Comparison of ENCODE assay signal across 27 cellular contexts in genomic region chr5:45799388-45799787, GRCh38.
"Had no signal": no experiment of that assay in that cellular context is flagged by ENCODE, and none has a peak within 500 bp of the region (broad histone marks: within the 10 kb centered on the region; RNA-seq: fewer than 3 reads in every experiment).

No MANE protein-coding gene starts in this region.

- H3K36me3 ChIP-seq: stomach, suprapubic skin, thoracic aorta, thyroid gland, tibial artery, tibial nerve, transverse colon, upper lobe of left lung, upper lobe of right lung, uterus, vagina had no signal

- FAIRE-seq: urothelium cell line had no signal

- H3K4me1 ChIP-seq: stomach, suprapubic skin, testis, thyroid gland, tibial artery, tibial nerve, transverse colon, upper lobe of left lung, upper lobe of right lung, uterus, vagina had no signal

- ATAC-seq: stimulated activated effector memory CD8-positive, alpha-beta T cell treated with anti-CD3 and anti-CD28 coated beads, Interleukin-12 subunit alpha, Interleukin-12 subunit beta, amount 100 ng/mL, for 72 hours; stimulated activated memory B cell treated with anti-CD40 and anti-IgM and Interleukin-4, amounts not matched to agents 10 μg/mL and 1 μg/mL and 100 μg/mL, for 72 hours; stimulated activated naive B cell treated with anti-CD40 and anti-IgM and Interleukin-4, amounts not matched to agents 10 μg/mL and 1 μg/mL and 100 μg/mL, for 72 hours; stimulated activated naive CD8-positive, alpha-beta T cell treated with anti-CD3 and anti-CD28 coated beads, Interleukin-15, amount 100 ng/mL, for 72 hours; stimulated activated naive CD8-positive, alpha-beta T cell treated with anti-CD3 and anti-CD28 coated beads, Interleukin-15, Interleukin-2, amounts not matched to agents 100 U/mL and 50 U/mL, for 24 hours had no signal

- DNase-seq: stimulated activated CD4-positive, alpha-beta T cell treated with anti-CD3 and anti-CD28 coated beads, Interleukin-2, amount 100 ng/mL, for 48 hours; stimulated activated CD4-positive, alpha-beta T cell treated with anti-CD3 and anti-CD28 coated beads, Interleukin-4, amount 100 ng/mL, for 1 hour; stimulated activated CD4-positive, alpha-beta T cell treated with anti-CD3 and anti-CD28 coated beads, Interleukin-4, amount 100 ng/mL, for 24 hours; stimulated activated CD4-positive, alpha-beta T cell treated with anti-CD3 and anti-CD28 coated beads, Interleukin-4, amount 100 ng/mL, for 4 hours; stimulated activated CD8-positive, alpha-beta memory T cell treated with anti-CD3 and anti-CD28 coated beads, Interleukin-4, amount 100 ng/mL, for 48 hours; stimulated activated naive B cell treated with anti-CD40 and anti-IgM and Interleukin-4, amounts not matched to agents 10 μg/mL and 1 μg/mL and 100 μg/mL, for 72 hours; stimulated activated naive CD4-positive, alpha-beta T cell; stimulated activated naive CD4-positive, alpha-beta T cell treated with Interleukin-2 at 50 U/mL for 16 hours; stimulated activated naive CD8-positive, alpha-beta T cell treated with anti-CD3 and anti-CD28 coated beads, Interleukin-15, amount 100 ng/mL, for 72 hours; stimulated activated naive CD8-positive, alpha-beta T cell treated with anti-CD3 and anti-CD28 coated beads, Interleukin-15, Interleukin-2, amounts not matched to agents 100 U/mL and 50 U/mL, for 24 hours; stomach; substantia nigra; testis; thyroid gland; tibial artery; transverse colon; trophoblast cell; upper lobe of left lung; upper lobe of right lung; uterus had no signal

- H3K27ac ChIP-seq: stomach, suprapubic skin, testis, thoracic aorta, thyroid gland, tibial artery, tibial nerve, transverse colon, upper lobe of left lung, upper lobe of right lung, uterus, vagina had no signal

- H3K27me3 ChIP-seq: stomach, suprapubic skin, testis, thyroid gland, tibial artery, tibial nerve, transverse colon, upper lobe of left lung, upper lobe of right lung, uterus, vagina had no signal

- H3K4me3 ChIP-seq: stomach, suprapubic skin, testis, thoracic aorta, thyroid gland, tibial artery, tibial nerve, transverse colon, upper lobe of left lung, upper lobe of right lung, uterus, vagina had no signal

- H3K9me3 ChIP-seq: testis, thyroid gland, uterus, vagina had no signal
